In genomic region chr7:150799156-150799555, GRCh38 we compare ENCODE assay signal across 14 cellular contexts. TPM values are rescaled to one million over a fixed set of nuclear protein-coding genes. Genes with fewer than 3 reads are reported as not detected.
DNase-seq lines count a peak whose midpoint lies in the region; ATAC-seq and TF ChIP-seq lines count a peak whose summit lies in the region.
"Had no signal": no experiment of that assay in that cellular context is flagged by ENCODE, and none has a peak within 500 bp of the region (broad histone marks: within the 10 kb centered on the region; RNA-seq: fewer than 3 reads in every experiment).

No MANE protein-coding gene starts in this region.

- H3K4me3 ChIP-seq in coronary artery (peak overlapping the region; percentile 73), mucosa of rectum (ENCODE audit: low read length in 2 of 2) (peak overlapping the region; percentile 88 to 93), suprapubic skin (peak overlapping the region; percentile 64)

- CTCF ChIA-PET in activated naive CD4-positive, alpha-beta T cell treated with anti-CD3 and anti-CD28 coated beads, Interleukin-2, amount 10 ng/mL, durations not matched to agents 7 days and 5 days (lab: Charles Lee) = interaction anchor here (0.9 kb wide), 1 partner anchor 78 kb away, joined by 3 read pairs; no protein-coding TSS in a partner anchor

- no peaks in the 10 kb centered on the region for H3K36me3 Mint-ChIP-seq in activated naive CD4-positive, alpha-beta T cell treated with anti-CD3 and anti-CD28 coated beads, Interleukin-2, amount 10 ng/mL, durations not matched to agents 7 days and 5 days
- H3K36me3 Mint-ChIP-seq in stimulated activated naive B cell treated with anti-CD40 and anti-IgM and Interleukin-4, amounts not matched to agents 10 μg/mL and 1 μg/mL and 100 μg/mL, for 72 hours = peaks cover 0 to 2% of the 10 kb centered on the region in 2 donors
- H3K36me3 Mint-ChIP-seq: activated naive CD8-positive, alpha-beta T cell treated with anti-CD3 and anti-CD28 coated beads, Interleukin-2, amount 10 ng/mL, durations not matched to agents 7 days and 5 days had no signal

- ATAC-seq in stimulated activated naive B cell treated with anti-CD40 and anti-IgM and Interleukin-4, amounts not matched to agents 10 μg/mL and 1 μg/mL and 100 μg/mL, for 72 hours (replicated peaks) = no peak

- no peaks in the 10 kb centered on the region for H3K9me3 Mint-ChIP-seq in activated naive CD4-positive, alpha-beta T cell treated with anti-CD3 and anti-CD28 coated beads, Interleukin-2, amount 10 ng/mL, durations not matched to agents 7 days and 5 days
- peaks cover 2 to 4% of the 10 kb centered on the region in 2 donors for H3K9me3 Mint-ChIP-seq in stimulated activated naive B cell treated with anti-CD40 and anti-IgM and Interleukin-4, amounts not matched to agents 10 μg/mL and 1 μg/mL and 100 μg/mL, for 72 hours
- H3K9me3 Mint-ChIP-seq: activated naive CD8-positive, alpha-beta T cell treated with anti-CD3 and anti-CD28 coated beads, Interleukin-2, amount 10 ng/mL, durations not matched to agents 7 days and 5 days had no signal

- H3K4me1 ChIP-seq in mucosa of rectum (ENCODE audit: control insufficient read depth in 2 of 2, insufficient read depth in 2 of 2, low read length in 2 of 2) (peaks cover 24 to 30% of the 10 kb centered on the region in 2 donors), suprapubic skin (peaks cover 20% of the 10 kb centered on the region)

- peaks cover 11% of the 10 kb centered on the region for H3K4me1 Mint-ChIP-seq in activated naive CD4-positive, alpha-beta T cell treated with anti-CD3 and anti-CD28 coated beads, Interleukin-2, amount 10 ng/mL, durations not matched to agents 7 days and 5 days
- peaks cover 4 to 11% of the 10 kb centered on the region in 2 donors for H3K4me1 Mint-ChIP-seq in stimulated activated naive B cell treated with anti-CD40 and anti-IgM and Interleukin-4, amounts not matched to agents 10 μg/mL and 1 μg/mL and 100 μg/mL, for 72 hours

- peak overlapping the region; percentile 89 to 97 for H3K9ac ChIP-seq in mucosa of rectum (ENCODE audit: low read depth in 1 of 2, low read length in 2 of 2)

- H3K27me3 ChIP-seq in mucosa of rectum (ENCODE audit: control insufficient read depth in 2 of 2, insufficient read depth in 2 of 2, low read length in 2 of 2) = no peaks in the 10 kb centered on the region
- peaks cover 54% of the 10 kb centered on the region for H3K27me3 ChIP-seq in suprapubic skin

- H3K27ac ChIP-seq in coronary artery (peak overlapping the region in 1 of 2 donors; percentile 79), mucosa of rectum (ENCODE audit: low read depth in 2 of 2, low read length in 2 of 2) (peak overlapping the region; percentile 95 to 96), suprapubic skin (no peak overlapping the region)

- H3K27ac Mint-ChIP-seq in activated naive CD4-positive, alpha-beta T cell treated with anti-CD3 and anti-CD28 coated beads, Interleukin-2, amount 10 ng/mL, durations not matched to agents 7 days and 5 days = no peak overlapping the region
- H3K27ac Mint-ChIP-seq in stimulated activated naive B cell treated with anti-CD40 and anti-IgM and Interleukin-4, amounts not matched to agents 10 μg/mL and 1 μg/mL and 100 μg/mL, for 72 hours = no peak overlapping the region
- H3K27ac Mint-ChIP-seq: activated naive CD8-positive, alpha-beta T cell treated with anti-CD3 and anti-CD28 coated beads, Interleukin-2, amount 10 ng/mL, durations not matched to agents 7 days and 5 days had no signal

- TF ChIP-seq CTCF in coronary artery (IDR thresholded peaks at IDR 0.05) (no peak), suprapubic skin (IDR thresholded peaks at IDR 0.05) (no peak)

- peaks cover 59% of the 10 kb centered on the region for H3K27me3 Mint-ChIP-seq in activated naive CD4-positive, alpha-beta T cell treated with anti-CD3 and anti-CD28 coated beads, Interleukin-2, amount 10 ng/mL, durations not matched to agents 7 days and 5 days
- peaks cover 55 to 59% of the 10 kb centered on the region in 2 donors for H3K27me3 Mint-ChIP-seq in stimulated activated naive B cell treated with anti-CD40 and anti-IgM and Interleukin-4, amounts not matched to agents 10 μg/mL and 1 μg/mL and 100 μg/mL, for 72 hours

- no peak for TF ChIP-seq EP300 in suprapubic skin (IDR thresholded peaks at IDR 0.05)

- WGBS in suprapubic skin = 70% methylated on average over 3 of the region's 3 CpGs

- peaks cover 0 to 2% of the 10 kb centered on the region in 2 donors for H3K9me3 ChIP-seq in mucosa of rectum (ENCODE audit: control insufficient read depth in 2 of 2, low read length in 2 of 2)
- no peaks in the 10 kb centered on the region for H3K9me3 ChIP-seq in suprapubic skin

- H3K4me3 Mint-ChIP-seq in activated naive CD4-positive, alpha-beta T cell treated with anti-CD3 and anti-CD28 coated beads, Interleukin-2, amount 10 ng/mL, durations not matched to agents 7 days and 5 days = peak overlapping the region; percentile 43
- H3K4me3 Mint-ChIP-seq in stimulated activated naive B cell treated with anti-CD40 and anti-IgM and Interleukin-4, amounts not matched to agents 10 μg/mL and 1 μg/mL and 100 μg/mL, for 72 hours = no peak overlapping the region
- H3K4me3 Mint-ChIP-seq: activated naive CD8-positive, alpha-beta T cell treated with anti-CD3 and anti-CD28 coated beads, Interleukin-2, amount 10 ng/mL, durations not matched to agents 7 days and 5 days had no signal

- no peak for TF ChIP-seq POLR2A in suprapubic skin (IDR thresholded peaks at IDR 0.05)

- no peak for DNase-seq in activated naive CD4-positive, alpha-beta T cell treated with anti-CD3 and anti-CD28 coated beads, Interleukin-2, amount 10 ng/mL, durations not matched to agents 7 days and 5 days
- DNase-seq in activated naive CD4-positive, alpha-beta T cell (lab: John Stamatoyannopoulos, UW) = no peak
- no peak for DNase-seq in coronary artery (ENCODE audit: low spot score)
- no peak for DNase-seq in suprapubic skin (ENCODE audit: low spot score in 2 of 2)
- DNase-seq in NCI-H187 treated with DMSO at 0.1 percent for 48 hours (lab: John Stamatoyannopoulos, UW) = no peak
- DNase-seq in DMS79 (lab: John Stamatoyannopoulos, UW) = no peak
- DNase-seq in stimulated activated naive B cell treated with anti-CD40 and anti-IgM and Interleukin-4, amounts not matched to agents 10 μg/mL and 1 μg/mL and 100 μg/mL, for 72 hours = no peak
- DNase-seq: activated naive CD8-positive, alpha-beta T cell treated with anti-CD3 and anti-CD28 coated beads, Interleukin-2, amount 10 ng/mL, durations not matched to agents 7 days and 5 days; Calu3; NCI-H1048; stimulated activated CD4-positive, alpha-beta T cell treated with anti-CD3 and anti-CD28 coated beads, Interleukin-2, amount 100 ng/mL, for 48 hours had no signal

- H3K36me3 ChIP-seq in mucosa of rectum (ENCODE audit: control insufficient read depth in 2 of 2, insufficient read depth in 2 of 2, low read length in 2 of 2) (peaks cover 17 to 33% of the 10 kb centered on the region in 2 donors), suprapubic skin (no peaks in the 10 kb centered on the region)

RNA-seq across cellular contexts. Expression of gene TMEM176B, which starts 1.0 kb away (rescaled TPM):
- total RNA-seq in suprapubic skin = 10 to 100 TPM in 1 of 4 donors, 1 to 10 TPM in 3; 2.5 to 14.5 (median 4.9) TPM
- total RNA-seq: activated CD8-positive, alpha-beta memory T cell treated with anti-CD3 and anti-CD28 coated beads for 36 hours had no signal

RNA-seq across cellular contexts. Expression of gene TMEM176A, which starts 1.4 kb away (rescaled TPM):
- total RNA-seq in suprapubic skin = 10 to 100 TPM in 1 of 4 donors, 1 to 10 TPM in 3; 3.2 to 12.9 (median 6.0) TPM
- total RNA-seq: activated CD8-positive, alpha-beta memory T cell treated with anti-CD3 and anti-CD28 coated beads for 36 hours; SK-MEL-5 had no signal

RNA-seq across cellular contexts. Expression of gene AOC1, which starts 53.2 kb away (rescaled TPM):
- 1 to 10 TPM; 1.9 to 5.5 (median 2.3) TPM for total RNA-seq in suprapubic skin
- total RNA-seq: activated CD8-positive, alpha-beta memory T cell treated with anti-CD3 and anti-CD28 coated beads for 36 hours; activated naive CD8-positive, alpha-beta T cell treated with anti-CD3 and anti-CD28 coated beads, Interleukin-2, amount 10 ng/mL, durations not matched to agents 7 days and 5 days had no signal
